In genomic region chr16:10743610-10744369, GRCh38 we compare ENCODE assay signal across 8 cellular contexts. TPM values are rescaled to one million over a fixed set of nuclear protein-coding genes. Genes with fewer than 3 reads are reported as not detected.
DNase-seq lines count a peak whose midpoint lies in the region; ATAC-seq and TF ChIP-seq lines count a peak whose summit lies in the region.

TSS of gene NUBP1 (plus strand) at chr16:10743842. CDS start at chr16:10743864, 22 bp downstream.

- POLR2A ChIA-PET in activated CD4-positive, alpha-beta T cell treated with anti-CD3 and anti-CD28 coated beads for 36 hours (lab: Charles Lee), result interaction anchor here (0.7 to 1.4 kb wide), 3 partner anchors 172 to 199 kb away, joined by 4 to 5 read pairs (median 4); partner anchors contain the start of gene DEXI

- TF ChIP-seq CTCF in choroid plexus epithelial cell (conservative IDR thresholded peaks at IDR 0.05; ENCODE audit: low read depth, low read length), result no peak

- TF ChIP-seq POLR2A in GM19099 (IDR thresholded peaks at IDR 0.05; ENCODE audit: extremely low read depth, insufficient read length, low read depth), result peak; percentile 92

- H3K4me3 Mint-ChIP-seq in activated CD4-positive, alpha-beta T cell treated with anti-CD3 and anti-CD28 coated beads for 36 hours, result peak within 1 kb of the TSS; percentile 75

- H3K9me3 Mint-ChIP-seq in activated CD4-positive, alpha-beta T cell treated with anti-CD3 and anti-CD28 coated beads for 36 hours (ENCODE audit: low read depth), result no peaks in the 10 kb centered on the region

- CTCF ChIA-PET in activated CD4-positive, alpha-beta T cell treated with anti-CD3 and anti-CD28 coated beads for 36 hours (lab: Charles Lee), result interaction anchor here (0.6 to 1.4 kb wide), 9 partner anchors 11 to 1604 kb away, joined by 3 to 5 read pairs (median 3); partner anchors contain the start of genes CIITA and TXNDC11

- peak; percentile 98 for DNase-seq in AG20443 (ENCODE audit: low spot score)
- DNase-seq in NCI-H510A treated with DMSO at 0.1 percent for 48 hours (lab: John Stamatoyannopoulos, UW), result peak; percentile 82
- peak; percentile 100 for DNase-seq in activated CD4-positive, alpha-beta T cell treated with anti-CD3 and anti-CD28 coated beads for 36 hours
- DNase-seq in choroid plexus epithelial cell (ENCODE audit: low read depth), result peak; percentile 99
- peak; percentile 87 for DNase-seq in kidney glomerular epithelial cell (lab: John Stamatoyannopoulos, UW)
- DNase-seq in stimulated activated CD4-positive, alpha-beta T cell treated with anti-CD3 and anti-CD28 coated beads, Interleukin-1b, Interleukin-23, amount 100 ng/mL, for 1 hour (ENCODE audit: low read depth in 2 of 2), result peak; percentile 99 to 100

- peak within 1 kb of the TSS; percentile 86 for H3K4me3 ChIP-seq in choroid plexus epithelial cell (ENCODE audit: low read depth, low read length)

- H3K27me3 Mint-ChIP-seq in activated CD4-positive, alpha-beta T cell treated with anti-CD3 and anti-CD28 coated beads for 36 hours, result no peaks in the 10 kb centered on the region

- peaks cover 14% of the 10 kb centered on the region for H3K36me3 Mint-ChIP-seq in activated CD4-positive, alpha-beta T cell treated with anti-CD3 and anti-CD28 coated beads for 36 hours (ENCODE audit: low read depth)

- peak; percentile 84 for ATAC-seq in HG03432 (IDR thresholded peaks at IDR 0.05; ENCODE audit: unreplicated experiment)
- peak; percentile 95 for ATAC-seq in activated CD4-positive, alpha-beta T cell treated with anti-CD3 and anti-CD28 coated beads for 36 hours

- intact Hi-C loops in activated CD4-positive, alpha-beta T cell treated with anti-CD3 and anti-CD28 coated beads for 36 hours (cut with DNase I, micrococcal nuclease), result loop anchor here (1.0 to 5.0 kb wide), 12 partner anchors 175 to 1946 kb away; partner anchors contain the start of genes DEXI (in 2 of the 2), ATF7IP2 (in 1 of the 2), CLEC16A (in 1 of the 2) and HAPSTR1 (in 1 of the 2)

- H3K4me1 Mint-ChIP-seq in activated CD4-positive, alpha-beta T cell treated with anti-CD3 and anti-CD28 coated beads for 36 hours, result peaks cover 30% of the 10 kb centered on the region

- peak within 1 kb of the TSS; percentile 98 for H3K27ac Mint-ChIP-seq in activated CD4-positive, alpha-beta T cell treated with anti-CD3 and anti-CD28 coated beads for 36 hours

RNA-seq across cellular contexts. Expression of gene NUBP1, which starts in this region (rescaled TPM):
- 10 to 100 TPM; 25.9 to 33.1 TPM for total RNA-seq in activated CD4-positive, alpha-beta T cell treated with anti-CD3 and anti-CD28 coated beads for 36 hours

Comparison
In these comparisons a context has a peak if more than half of its experiments do, and no peak if none do; other contexts are left out.
1. Peak in every context shown above with its lines: DNase-seq, ATAC-seq and H3K4me3 ChIP-seq.